ENCODE assay signal across 20 cellular contexts in the genomic region with DNA sequence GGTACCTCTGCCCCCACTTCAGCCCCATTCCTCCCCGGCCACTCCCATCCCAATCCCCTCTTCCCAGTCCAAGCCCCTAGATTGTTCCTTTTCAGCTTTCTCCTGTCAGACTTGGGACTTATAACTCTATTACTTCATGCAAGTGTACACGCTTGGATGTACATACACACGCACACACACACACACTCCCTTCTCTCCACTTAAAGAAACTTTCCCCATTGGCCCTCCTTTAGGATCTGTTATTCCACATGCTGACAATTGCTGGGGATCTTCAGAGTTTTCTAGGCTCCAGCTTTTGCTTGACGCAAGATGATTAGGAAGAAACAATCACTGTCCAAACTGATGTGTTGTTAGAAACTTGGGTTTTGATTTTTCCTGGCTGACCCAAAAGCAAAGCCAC.
DNase-seq lines count a peak whose midpoint lies in the region; ATAC-seq and TF ChIP-seq lines count a peak whose summit lies in the region.
"Had no signal": no experiment of that assay in that cellular context is flagged by ENCODE, and none has a peak within 500 bp of the region (broad histone marks: within the 10 kb centered on the region; RNA-seq: fewer than 3 reads in every experiment).

No MANE protein-coding gene starts in this region.

- intact Hi-C loops in psoas muscle (cut with DNase I), result loop anchor here (5.0 to 10.0 kb wide), 2 partner anchors 71 to 153 kb away; a partner anchor contains a TSS

- H3K27ac ChIP-seq in DND-41 (ENCODE audit: low read length) (no peak overlapping the region), fibroblast of lung (ENCODE audit: insufficient read depth, low read length) (peak overlapping the region; percentile 62), psoas muscle (peak overlapping the region; percentile 92), foreskin keratinocyte (no peak overlapping the region)
- H3K27ac ChIP-seq: body of pancreas, heart left ventricle, HL-60, neutrophil, Peyer's patch had no signal

- TF ChIP-seq CTCF in DND-41 (IDR thresholded peaks at IDR 0.05; ENCODE audit: borderline replicate concordance, extremely low read depth, low read length, poor library complexity, severe bottlenecking) (no peak), HFFc6 (IDR thresholded peaks at IDR 0.05) (no peak), fibroblast of lung (conservative IDR thresholded peaks at IDR 0.05 in 1 of 2, IDR thresholded peaks at IDR 0.05 in 1 of 2; ENCODE audit: low read depth in 1 of 2, low read length in 2 of 2) (no peak), psoas muscle (IDR thresholded peaks at IDR 0.05) (no peak), foreskin keratinocyte (conservative IDR thresholded peaks at IDR 0.05) (no peak)

- H3K4me1 ChIP-seq in DND-41 (ENCODE audit: insufficient read depth, low read length) (peaks cover 23% of the 10 kb centered on the region), fibroblast of lung (ENCODE audit: control insufficient read depth, extremely low read depth, insufficient read depth, low read length) (peaks cover 23% of the 10 kb centered on the region), psoas muscle (peaks cover 38% of the 10 kb centered on the region), foreskin keratinocyte (no peaks in the 10 kb centered on the region)
- H3K4me1 ChIP-seq: Peyer's patch had no signal

- H2AFZ ChIP-seq in DND-41 (ENCODE audit: low read depth, low read length) (no peak overlapping the region), fibroblast of lung (ENCODE audit: low read length) (no peak overlapping the region)

- WGBS in psoas muscle, 3 donors, result 91 to 96% (median 92%) methylated on average over 4 of the region's 4 CpGs

- no peak for DNase-seq in DND-41
- no peak for DNase-seq in HFFc6
- DNase-seq in fibroblast of lung (ENCODE audit: low read depth in 2 of 2), result peak in 1 of 2 donors; percentile 51
- DNase-seq in psoas muscle, result no peak
- DNase-seq in foreskin keratinocyte, result no peak
- no peak for DNase-seq in NOMO-1 treated with DMSO at 0.1 percent for 48 hours (lab: John Stamatoyannopoulos, UW; ENCODE audit: unreplicated experiment)
- DNase-seq: activated CD4-positive, alpha-beta T cell treated with anti-CD3 and anti-CD28 coated beads for 4 hours; activated naive CD4-positive, alpha-beta T cell treated with Interleukin-2 at 50 U/mL for 16 hours; body of pancreas; C1 segment of cervical spinal cord; dermis blood vessel endothelial cell; DMS 273 treated with DMSO at 0.1 percent for 48 hours; GOT3; NCI-H524 treated with DMSO at 0.1 percent for 48 hours; stimulated activated CD4-positive, alpha-beta T cell treated with anti-CD3 and anti-CD28 coated beads, Interleukin-2, amount 100 ng/mL, for 24 hours had no signal

- peaks cover 22% of the 10 kb centered on the region for H3K36me3 Mint-ChIP-seq in HFFc6 (ENCODE audit: low read depth)

- H3K27me3 ChIP-seq in DND-41 (ENCODE audit: insufficient read depth, low read length, poor library complexity), result peaks cover 61% of the 10 kb centered on the region
- no peaks in the 10 kb centered on the region for H3K27me3 ChIP-seq in fibroblast of lung (ENCODE audit: control insufficient read depth, insufficient read depth, low read length)
- H3K27me3 ChIP-seq in psoas muscle (ENCODE audit: insufficient read depth in 3 of 3, low read length in 2 of 3), result peaks cover 0 to 2% (median 0%) of the 10 kb centered on the region in 3 donors
- H3K27me3 ChIP-seq in foreskin keratinocyte, result peaks cover 83% of the 10 kb centered on the region
- H3K27me3 ChIP-seq: body of pancreas, Peyer's patch had no signal

- H3K9me3 ChIP-seq in DND-41 (ENCODE audit: insufficient read depth, low read length, severe bottlenecking), result no peaks in the 10 kb centered on the region
- H3K9me3 ChIP-seq in fibroblast of lung (ENCODE audit: control insufficient read depth, insufficient read depth, low read depth, low read length), result no peaks in the 10 kb centered on the region
- no peaks in the 10 kb centered on the region for H3K9me3 ChIP-seq in psoas muscle
- H3K9me3 ChIP-seq: body of pancreas, heart left ventricle, neutrophil, Peyer's patch had no signal

- H3K4me3 ChIP-seq in DND-41 (ENCODE audit: low read depth in 1 of 2, low read length in 2 of 2) (peak overlapping the region in 1 of 2 experiments; percentile 3; a peak in 1 of 4 replicates), fibroblast of lung (replicated peaks in 1 of 4; ENCODE audit: control extremely low read depth in 1 of 4, insufficient read depth in 1 of 4, low read depth in 3 of 4, low read length in 4 of 4) (no peak overlapping the region), psoas muscle (no peak overlapping the region)
- H3K4me3 ChIP-seq: body of pancreas, heart left ventricle, Peyer's patch had no signal

- H3K27me3 Mint-ChIP-seq in HFFc6 (ENCODE audit: insufficient read depth), result peaks cover 7% of the 10 kb centered on the region

- H3K4me2 ChIP-seq in DND-41 (ENCODE audit: insufficient read depth, low read length) (peak overlapping the region; percentile 65), fibroblast of lung (ENCODE audit: extremely low read depth, insufficient read depth, low read length) (no peak overlapping the region)

- H3K27ac Mint-ChIP-seq in HFFc6, result peak overlapping the region; percentile 99

- peak overlapping the region; percentile 68 for H3K4me3 Mint-ChIP-seq in HFFc6

- H3K9ac ChIP-seq in DND-41 (ENCODE audit: low read depth, low read length) (no peak overlapping the region), fibroblast of lung (ENCODE audit: insufficient read depth, low read length) (no peak overlapping the region)

- H3K36me3 ChIP-seq in DND-41 (ENCODE audit: insufficient read depth, low read length) (no peaks in the 10 kb centered on the region), fibroblast of lung (ENCODE audit: control insufficient read depth, insufficient read depth, low read length) (no peaks in the 10 kb centered on the region), psoas muscle (ENCODE audit: insufficient read depth in 1 of 2, low read depth in 1 of 2) (no peaks in the 10 kb centered on the region)
- H3K36me3 ChIP-seq: heart left ventricle, neutrophil, Peyer's patch had no signal

- ATAC-seq in DND-41 (ENCODE audit: insufficient read depth, low read depth) (no peak), psoas muscle (no peak), foreskin keratinocyte (no peak), GM21360 (IDR thresholded peaks at IDR 0.05; ENCODE audit: unreplicated experiment) (no peak)
- ATAC-seq: body of pancreas had no signal

- H3K4me1 Mint-ChIP-seq in HFFc6 (ENCODE audit: low read depth), result peaks cover 81% of the 10 kb centered on the region

- H4K20me1 ChIP-seq in DND-41 (ENCODE audit: insufficient read depth, low read length) (peaks cover 18% of the 10 kb centered on the region; the same call in 1 of the 2 replicates), fibroblast of lung (ENCODE audit: control insufficient read depth, extremely low read depth, insufficient read depth, low read length) (no peaks in the 10 kb centered on the region)

- H3K79me2 ChIP-seq in DND-41 (ENCODE audit: insufficient read depth, low read length), result no peaks in the 10 kb centered on the region
- no peaks in the 10 kb centered on the region for H3K79me2 ChIP-seq in fibroblast of lung (ENCODE audit: control insufficient read depth, insufficient read depth, low read length)

- no peaks in the 10 kb centered on the region for H3K9me3 Mint-ChIP-seq in HFFc6

Comparison
In these comparisons a context has a peak if more than half of its experiments do, and no peak if none do; other contexts are left out.
1. H3K27ac ChIP-seq: peak in fibroblast of lung (single experiment) and psoas muscle (single experiment); none in DND-41 (single experiment) and foreskin keratinocyte (single experiment).